ENCODE assay signal across 8 cellular contexts in genomic region chr9:33263131-33263935, GRCh38. TPM values are rescaled to one million over a fixed set of nuclear protein-coding genes. Genes with fewer than 3 reads are reported as not detected.
DNase-seq lines count a peak whose midpoint lies in the region; ATAC-seq, FAIRE-seq and TF ChIP-seq lines count a peak whose summit lies in the region.

No MANE protein-coding gene starts in this region.

- TF ChIP-seq CTCF in 22Rv1 (IDR thresholded peaks at IDR 0.05) = no peak
- TF ChIP-seq CTCF in GM12865 (IDR thresholded peaks at IDR 0.05; ENCODE audit: insufficient read depth, low read depth, low read length, missing control alignments) = no peak
- TF ChIP-seq CTCF in pancreas (IDR thresholded peaks at IDR 0.05) = no peak

- DNase-seq in GM12865 (ENCODE audit: low read depth) = peak; percentile 41
- DNase-seq in Jurkat, Clone E6-1 (ENCODE audit: low read depth, low spot score) = no peak
- DNase-seq in activated CD8-positive, alpha-beta T cell treated with anti-CD3 and anti-CD28 coated beads, Interleukin-2, amount 10 ng/mL, durations not matched to agents 7 days and 5 days = no peak
- peak; percentile 27 for DNase-seq in germinal center (ENCODE audit: low spot score)
- peak in 2 of 6 donors; percentile 8 to 38 for DNase-seq in pancreas
- no peak for DNase-seq in D341Med (ENCODE audit: low spot score)

- H3K27ac ChIP-seq in 22Rv1 (peak overlapping the region; percentile 83), pancreas (peak overlapping the region in 2 of 4 donors; percentile 84 to 89)

- H3K27ac Mint-ChIP-seq in activated CD8-positive, alpha-beta T cell treated with anti-CD3 and anti-CD28 coated beads, Interleukin-2, amount 10 ng/mL, durations not matched to agents 7 days and 5 days = peak overlapping the region; percentile 89

- peaks cover 74% of the 10 kb centered on the region for H3K36me3 Mint-ChIP-seq in activated CD8-positive, alpha-beta T cell treated with anti-CD3 and anti-CD28 coated beads, Interleukin-2, amount 10 ng/mL, durations not matched to agents 7 days and 5 days (ENCODE audit: low read depth)

- H3K36me3 ChIP-seq in pancreas = peaks cover 5 to 37% (median 12%) of the 10 kb centered on the region in 3 donors

- peaks cover 0 to 14% (median 5%) of the 10 kb centered on the region in 3 donors for H3K4me1 ChIP-seq in pancreas

- no peak for ATAC-seq in activated CD8-positive, alpha-beta T cell treated with anti-CD3 and anti-CD28 coated beads, Interleukin-2, amount 10 ng/mL, durations not matched to agents 7 days and 5 days
- peak; percentile 2 to 5 (median 4) for ATAC-seq in pancreas
- no peak for ATAC-seq in HG02938 (IDR thresholded peaks at IDR 0.05; ENCODE audit: unreplicated experiment)

- intact Hi-C loops in pancreas (cut with DNase I) = no loop called here

- H3K4me3 ChIP-seq in GM12865 (ENCODE audit: low read depth, low read length) (peak overlapping the region; percentile 93), pancreas (peak overlapping the region; percentile 72 to 93 (median 84))
- H3K4me3 ChIP-seq in Jurkat, Clone E6-1 (ENCODE audit: low read length) = peak overlapping the region; percentile 96

- no peaks in the 10 kb centered on the region for H3K9me3 ChIP-seq in pancreas

- H3K27me3 ChIP-seq in pancreas = no peaks in the 10 kb centered on the region

- POLR2A ChIA-PET in activated CD8-positive, alpha-beta T cell treated with anti-CD3 and anti-CD28 coated beads, Interleukin-2, amount 10 ng/mL, durations not matched to agents 7 days and 5 days (lab: Charles Lee) = interaction anchor here (0.6 to 3.8 kb wide), 10 partner anchors 10 to 238 kb away, joined by 3 to 22 read pairs (median 4); partner anchors contain the start of genes DNAJA1, NFX1, NOL6 and SMU1

- CTCF ChIA-PET in activated CD8-positive, alpha-beta T cell treated with anti-CD3 and anti-CD28 coated beads, Interleukin-2, amount 10 ng/mL, durations not matched to agents 7 days and 5 days (lab: Charles Lee) = interaction anchor here (0.7 to 2.7 kb wide), 3 partner anchors 9 to 191 kb away, joined by 3 to 8 read pairs (median 3); no protein-coding TSS in a partner anchor

- WGBS in pancreas, 2 donors = 8 to 10% methylated on average over 20 of the region's 20 CpGs

- H3K9me3 Mint-ChIP-seq in activated CD8-positive, alpha-beta T cell treated with anti-CD3 and anti-CD28 coated beads, Interleukin-2, amount 10 ng/mL, durations not matched to agents 7 days and 5 days (ENCODE audit: insufficient read depth) = no peaks in the 10 kb centered on the region

- peak overlapping the region; percentile 84 for H3K4me3 Mint-ChIP-seq in activated CD8-positive, alpha-beta T cell treated with anti-CD3 and anti-CD28 coated beads, Interleukin-2, amount 10 ng/mL, durations not matched to agents 7 days and 5 days

- no peaks in the 10 kb centered on the region for H3K27me3 Mint-ChIP-seq in activated CD8-positive, alpha-beta T cell treated with anti-CD3 and anti-CD28 coated beads, Interleukin-2, amount 10 ng/mL, durations not matched to agents 7 days and 5 days (ENCODE audit: low read depth)

- H3K4me1 Mint-ChIP-seq in activated CD8-positive, alpha-beta T cell treated with anti-CD3 and anti-CD28 coated beads, Interleukin-2, amount 10 ng/mL, durations not matched to agents 7 days and 5 days (ENCODE audit: low read depth) = peaks cover 56% of the 10 kb centered on the region

- FAIRE-seq in pancreas (lab: Jason Lieb, UNC) = no peak

RNA-seq across cellular contexts. Expression of gene BAG1, which starts 1.2 kb away (rescaled TPM):
- polyA plus RNA-seq in Jurkat, Clone E6-1 (2012; ENCODE audit: insufficient read depth, insufficient read length) = 91.6 TPM
- total RNA-seq in activated CD8-positive, alpha-beta T cell treated with anti-CD3 and anti-CD28 coated beads, Interleukin-2, amount 10 ng/mL, durations not matched to agents 7 days and 5 days = 10 to 100 TPM; 95.5 to 96.3 TPM
- total RNA-seq in pancreas = 10 to 100 TPM; 48.5 to 99.6 (median 53.3) TPM
- polyA plus RNA-seq in pancreas = 10 to 100 TPM; 38.2 to 67.7 TPM

RNA-seq across cellular contexts. Expression of gene CHMP5, which starts 1.5 kb away (rescaled TPM):
- polyA plus RNA-seq in Jurkat, Clone E6-1 (2012; ENCODE audit: insufficient read depth, insufficient read length) = 92.7 TPM
- 10 to 100 TPM; 83.0 to 85.5 TPM for total RNA-seq in activated CD8-positive, alpha-beta T cell treated with anti-CD3 and anti-CD28 coated beads, Interleukin-2, amount 10 ng/mL, durations not matched to agents 7 days and 5 days
- 10 to 100 TPM; 14.1 to 29.3 (median 16.8) TPM for total RNA-seq in pancreas
- 10 to 100 TPM; 19.0 to 39.2 TPM for polyA plus RNA-seq in pancreas

RNA-seq across cellular contexts. Expression of gene SPINK4, which starts 23.4 kb away (rescaled TPM):
- polyA plus RNA-seq in Jurkat, Clone E6-1 (2012; ENCODE audit: insufficient read depth, insufficient read length) = not detected
- total RNA-seq in activated CD8-positive, alpha-beta T cell treated with anti-CD3 and anti-CD28 coated beads, Interleukin-2, amount 10 ng/mL, durations not matched to agents 7 days and 5 days = not detected
- total RNA-seq in pancreas = 1 to 10 TPM in 1 of 6 donors, not detected in 5; 1.4 TPM
- 1 to 10 TPM; 1.5 to 9.2 TPM for polyA plus RNA-seq in pancreas

RNA-seq across cellular contexts. Expression of gene NFX1, which starts 27.0 kb away (rescaled TPM):
- 27.6 TPM for polyA plus RNA-seq in Jurkat, Clone E6-1 (2012; ENCODE audit: insufficient read depth, insufficient read length)
- total RNA-seq in activated CD8-positive, alpha-beta T cell treated with anti-CD3 and anti-CD28 coated beads, Interleukin-2, amount 10 ng/mL, durations not matched to agents 7 days and 5 days = 10 to 100 TPM; 38.8 to 39.8 TPM
- 10 to 100 TPM; 15.8 to 19.2 (median 17.3) TPM for total RNA-seq in pancreas
- 10 to 100 TPM in 1 of 2 donors, 1 to 10 TPM in 1; 8.2 to 14.5 TPM for polyA plus RNA-seq in pancreas

Comparison
In these comparisons a context has a peak if more than half of its experiments do, and no peak if none do; other contexts are left out.
1. DNase-seq: peak in GM12865 (single experiment) and germinal center (single experiment); none in Jurkat, Clone E6-1 (single experiment), activated CD8-positive, alpha-beta T cell treated with anti-CD3 and anti-CD28 coated beads, Interleukin-2, amount 10 ng/mL, durations not matched to agents 7 days and 5 days (single experiment) and D341Med (single experiment).
2. ATAC-seq: peak in pancreas (4 of 4); none in activated CD8-positive, alpha-beta T cell treated with anti-CD3 and anti-CD28 coated beads, Interleukin-2, amount 10 ng/mL, durations not matched to agents 7 days and 5 days (single experiment) and HG02938 (single experiment).
3. Peak in every context shown above with its lines, with median percentiles within 50 percentile points of each other: H3K4me3 ChIP-seq.